9 cellular contexts compared by ENCODE assay signal in the genomic region with DNA sequence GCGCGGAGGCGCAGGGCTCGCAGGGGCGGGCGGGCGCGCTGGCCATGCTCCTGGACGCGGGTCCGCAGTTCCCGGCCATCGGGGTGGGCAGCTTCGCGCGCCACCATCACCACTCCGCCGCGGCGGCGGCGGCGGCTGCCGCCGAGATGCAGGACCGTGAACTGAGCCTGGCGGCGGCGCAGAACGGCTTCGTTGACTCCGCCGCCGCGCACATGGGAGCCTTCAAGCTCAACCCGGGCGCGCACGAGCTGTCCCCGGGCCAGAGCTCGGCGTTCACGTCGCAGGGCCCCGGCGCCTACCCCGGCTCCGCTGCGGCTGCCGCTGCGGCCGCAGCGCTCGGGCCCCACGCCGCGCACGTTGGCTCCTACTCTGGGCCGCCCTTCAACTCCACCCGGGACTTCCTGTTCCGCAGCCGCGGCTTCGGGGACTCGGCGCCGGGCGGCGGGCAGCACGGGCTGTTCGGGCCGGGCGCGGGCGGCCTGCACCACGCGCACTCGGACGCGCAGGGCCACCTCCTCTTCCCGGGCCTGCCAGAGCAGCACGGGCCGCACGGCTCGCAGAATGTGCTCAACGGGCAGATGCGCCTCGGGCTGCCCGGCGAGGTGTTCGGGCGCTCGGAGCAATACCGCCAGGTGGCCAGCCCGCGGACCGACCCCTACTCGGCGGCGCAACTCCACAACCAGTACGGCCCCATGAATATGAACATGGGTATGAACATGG. TPM values are rescaled to one million over a fixed set of nuclear protein-coding genes. Genes with fewer than 3 reads are reported as not detected.
DNase-seq lines count a peak whose midpoint lies in the region; ATAC-seq and TF ChIP-seq lines count a peak whose summit lies in the region.
"Had no signal": no experiment of that assay in that cellular context is flagged by ENCODE, and none has a peak within 500 bp of the region (broad histone marks: within the 10 kb centered on the region; RNA-seq: fewer than 3 reads in every experiment).

No MANE protein-coding gene starts in this region.

- peak; percentile 35 for DNase-seq in Daoy (ENCODE audit: low read depth)
- peak; percentile 9 for DNase-seq in NCI-H226
- DNase-seq in dorsolateral prefrontal cortex: no peak
- peak; percentile 77 for DNase-seq in neural progenitor cell (ENCODE audit: low spot score)
- no peak for DNase-seq in GM10266 (ENCODE audit: extremely low spot score)
- no peak for DNase-seq in NK-92 (lab: John Stamatoyannopoulos, UW; ENCODE audit: unreplicated experiment)

- H3K9ac ChIP-seq in neural progenitor cell: peak overlapping the region; percentile 75

- intact Hi-C loops in dorsolateral prefrontal cortex (cut with DNase I): loop anchor here (5.0 kb wide), 2 partner anchors 105 to 250 kb away; a partner anchor contains a TSS

- H3K9me3 ChIP-seq in neural progenitor cell (ENCODE audit: low read depth): no peaks in the 10 kb centered on the region

- H3K27me3 ChIP-seq in dorsolateral prefrontal cortex (peaks cover 0 to 99% (median 88%) of the 10 kb centered on the region in 45 donors), neural progenitor cell (peaks cover 17% of the 10 kb centered on the region)

- peaks cover 87% of the 10 kb centered on the region for H3F3A ChIP-seq in neural progenitor cell (ENCODE audit: low read depth)

- H3K36me3 ChIP-seq in neural progenitor cell: peaks cover 35% of the 10 kb centered on the region

- H3K4me3 Mint-ChIP-seq in neural progenitor cell: peak overlapping the region; percentile 100

- peaks cover 20% of the 10 kb centered on the region for H3K9me3 Mint-ChIP-seq in neural progenitor cell

- peaks cover 43% of the 10 kb centered on the region for H3K36me3 Mint-ChIP-seq in neural progenitor cell

- peaks cover 21% of the 10 kb centered on the region for H3K4me1 ChIP-seq in neural progenitor cell

- H3K79me2 ChIP-seq in neural progenitor cell (ENCODE audit: low read depth): peaks cover 95% of the 10 kb centered on the region

- H4K20me1 ChIP-seq in neural progenitor cell (ENCODE audit: low read depth): peaks cover 82% of the 10 kb centered on the region

- H2AFZ ChIP-seq in neural progenitor cell (replicated peaks): no peak overlapping the region

- H3K27me3 Mint-ChIP-seq in neural progenitor cell (ENCODE audit: insufficient read depth, low read depth): peaks cover 34% of the 10 kb centered on the region

- H3K4me3 ChIP-seq in dorsolateral prefrontal cortex: peak overlapping the region; percentile 42 to 77 (median 64)
- peak overlapping the region; percentile 76 for H3K4me3 ChIP-seq in neural progenitor cell

- H3K27ac ChIP-seq in dorsolateral prefrontal cortex: peak overlapping the region in 48 of 59 donors; percentile 32 to 98 (median 86)
- H3K27ac ChIP-seq in neural progenitor cell: peak overlapping the region; percentile 99
- H3K27ac ChIP-seq: HL-60 had no signal

- peak overlapping the region; percentile 100 for H3K27ac Mint-ChIP-seq in neural progenitor cell

- TF ChIP-seq CTCF in dorsolateral prefrontal cortex (IDR thresholded peaks at IDR 0.05 in 54 of 56, conservative IDR thresholded peaks at IDR 0.05 in 2 of 56; ENCODE audit: low read depth in 1 of 56, partially characterized antibody in 56 of 56) (no peak), neural progenitor cell (IDR thresholded peaks at IDR 0.05) (no peak), GM10266 (IDR thresholded peaks at IDR 0.05; ENCODE audit: control insufficient read depth, insufficient read depth, low read depth, missing control alignments) (no peak)

- peak overlapping the region; percentile 97 for H3K4me2 ChIP-seq in neural progenitor cell

- H3K4me1 Mint-ChIP-seq in neural progenitor cell: peaks cover 23% of the 10 kb centered on the region

- ATAC-seq in GM18520 (IDR thresholded peaks at IDR 0.05; ENCODE audit: unreplicated experiment): no peak
- no peak for ATAC-seq in GM18870 (IDR thresholded peaks at IDR 0.05; ENCODE audit: unreplicated experiment)

RNA-seq across cellular contexts. Expression of a gene that starts 0.6 kb away (rescaled TPM):
- total RNA-seq in Daoy (2014; rRNA removed; shearing (Covaris generic)): 1.7 and 10.9 TPM in 2 replicates
- total RNA-seq in dorsolateral prefrontal cortex: 10 to 100 TPM in 117 of 120 experiments, 1 to 10 TPM in 3; 6.5 to 90.1 (median 24.5) TPM
- 52.4 and 87.3 TPM in 2 replicates for total RNA-seq in neural progenitor cell (ENCODE audit: low replicate concordance)

RNA-seq across cellular contexts. Expression of a gene that starts 10.6 kb away (rescaled TPM):
- total RNA-seq in Daoy (2014; rRNA removed; shearing (Covaris generic)): 2.4 and 2.5 TPM in 2 replicates
- 10 to 100 TPM in 1 of 120 experiments, 1 to 10 TPM in 118, under 1 TPM in 1; 0.91 to 10.4 (median 3.1) TPM for total RNA-seq in dorsolateral prefrontal cortex
- 29.0 and 35.7 TPM in 2 replicates for total RNA-seq in neural progenitor cell (ENCODE audit: low replicate concordance)

Comparison
In these comparisons a context has a peak if more than half of its experiments do, and no peak if none do; other contexts are left out.
1. DNase-seq: peak in Daoy (single experiment), NCI-H226 (single experiment) and neural progenitor cell (single experiment); none in dorsolateral prefrontal cortex (0 of 10), GM10266 (single experiment) and NK-92 (single experiment).